In genomic region chr6:3946779-3947178, GRCh38 we compare ENCODE assay signal across 1 cellular context.
TF ChIP-seq lines count a peak whose summit lies in the region.

No MANE protein-coding gene starts in this region.

TF ChIP-seq in IMR-90, 13 proteins besides CTCF, POLR2A, EP300 and RAD21 (continued from another document):
- TF ChIP-seq MAZ (IDR thresholded peaks at IDR 0.05; ENCODE audit: borderline replicate concordance, low read depth, low read length) (no peak), RCOR1 (IDR thresholded peaks at IDR 0.05; ENCODE audit: insufficient replicate concordance, low read length) (no peak), RFX5 (IDR thresholded peaks at IDR 0.05; ENCODE audit: low read depth, low read length) (no peak), FOS (IDR thresholded peaks at IDR 0.05; ENCODE audit: low read depth, low read length) (no peak), BHLHE40 (IDR thresholded peaks at IDR 0.05; ENCODE audit: low read depth, low read length) (no peak), ELK1 (IDR thresholded peaks at IDR 0.05; ENCODE audit: borderline replicate concordance, low read depth, low read length) (no peak), MAFK (IDR thresholded peaks at IDR 0.05; ENCODE audit: low read depth, low read length) (no peak), MXI1 (IDR thresholded peaks at IDR 0.05; ENCODE audit: borderline replicate concordance, low read depth, low read length) (no peak)
